Comparison of ENCODE assay signal across 10 cellular contexts in the genomic region with DNA sequence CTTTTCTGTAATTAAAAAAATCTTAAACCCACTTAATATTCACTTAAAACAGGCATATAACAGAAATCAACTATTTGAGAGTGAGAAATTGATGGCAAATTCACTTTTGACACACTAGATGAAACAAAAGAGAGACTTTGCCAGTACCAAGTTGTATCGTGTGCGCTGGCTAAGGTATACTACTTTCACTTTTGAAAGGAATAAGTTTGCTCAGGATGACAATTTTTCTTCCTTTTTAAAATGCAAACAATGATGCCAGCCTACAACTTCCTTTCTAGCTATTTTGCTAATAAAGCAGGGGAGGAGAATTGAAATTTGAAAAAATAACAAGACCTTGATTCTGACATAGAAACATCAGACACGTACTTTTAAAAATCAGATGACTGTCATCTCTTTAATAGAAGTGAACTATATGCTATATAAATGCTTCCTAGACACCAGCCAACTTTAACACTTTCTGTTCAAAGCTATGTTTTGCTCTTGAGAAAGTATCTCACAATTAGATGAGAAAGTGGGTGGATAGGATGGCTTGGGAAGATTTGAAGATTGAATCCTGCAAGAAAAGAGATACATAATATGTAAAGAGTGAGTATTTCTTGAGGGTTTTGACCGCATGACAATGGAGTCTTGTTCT. TPM values are rescaled to one million over a fixed set of nuclear protein-coding genes. Genes with fewer than 3 reads are reported as not detected.
DNase-seq lines count a peak whose midpoint lies in the region; ATAC-seq and TF ChIP-seq lines count a peak whose summit lies in the region.
"Had no signal": no experiment of that assay in that cellular context is flagged by ENCODE, and none has a peak within 500 bp of the region (broad histone marks: within the 10 kb centered on the region; RNA-seq: fewer than 3 reads in every experiment).

No MANE protein-coding gene starts in this region.

- peak overlapping the region in 5 of 7 donors; percentile 42 to 59 (median 50) for H3K4me3 Mint-ChIP-seq in CD8-positive, alpha-beta memory T cell
- no peak overlapping the region for H3K4me3 Mint-ChIP-seq in glutamatergic neuron (ENCODE audit: unreplicated experiment)

- no peak for TF ChIP-seq CTCF in glutamatergic neuron (IDR thresholded peaks at IDR 0.05; ENCODE audit: partially characterized antibody, unreplicated experiment)

- H3K27me3 ChIP-seq in CD8-positive, alpha-beta memory T cell (ENCODE audit: insufficient read depth, low read length, poor library complexity, severe bottlenecking) = no peaks in the 10 kb centered on the region
- peaks cover 2% of the 10 kb centered on the region for H3K27me3 ChIP-seq in endocrine pancreas (ENCODE audit: control insufficient read depth, insufficient read depth, low read length)

- no peaks in the 10 kb centered on the region for H3K4me1 ChIP-seq in CD8-positive, alpha-beta memory T cell (ENCODE audit: insufficient read depth, low read length)
- H3K4me1 ChIP-seq in endocrine pancreas (ENCODE audit: control insufficient read depth, insufficient read depth, low read length) = no peaks in the 10 kb centered on the region

- peaks cover 16 to 29% (median 20%) of the 10 kb centered on the region in 3 donors for H3K4me1 Mint-ChIP-seq in CD8-positive, alpha-beta memory T cell
- peaks cover 10% of the 10 kb centered on the region for H3K4me1 Mint-ChIP-seq in glutamatergic neuron (ENCODE audit: low read depth, unreplicated experiment)

- no peak overlapping the region for H3K4me3 ChIP-seq in CD8-positive, alpha-beta memory T cell (ENCODE audit: low read length)
- H3K4me3 ChIP-seq in endocrine pancreas (ENCODE audit: control insufficient read depth, insufficient read depth, low read length) = peak overlapping the region; percentile 79

- no peak overlapping the region for H3K9ac ChIP-seq in endocrine pancreas (ENCODE audit: control insufficient read depth, insufficient read depth, low read length)

- peaks cover 0 to 10% of the 10 kb centered on the region in 2 donors for H3K27me3 Mint-ChIP-seq in CD8-positive, alpha-beta memory T cell
- peaks cover 2% of the 10 kb centered on the region for H3K27me3 Mint-ChIP-seq in glutamatergic neuron (ENCODE audit: unreplicated experiment)

- H3K27ac Mint-ChIP-seq in CD8-positive, alpha-beta memory T cell = peak overlapping the region in 3 of 8 donors; percentile 4 to 22 (median 11)
- no peak overlapping the region for H3K27ac Mint-ChIP-seq in glutamatergic neuron (ENCODE audit: unreplicated experiment)

- no peak for ATAC-seq in GM19467 (IDR thresholded peaks at IDR 0.05; ENCODE audit: unreplicated experiment)

- DNase-seq in CD8-positive, alpha-beta memory T cell = no peak
- peak; percentile 28 for DNase-seq in RKO (ENCODE audit: low spot score)
- DNase-seq in pons (ENCODE audit: low spot score) = peak; percentile 75
- DNase-seq in glutamatergic neuron = no peak
- no peak for DNase-seq in NCI-H1105 treated with DMSO at 0.1 percent for 48 hours (lab: John Stamatoyannopoulos, UW)
- DNase-seq in NCI-H146 treated with DMSO at 0.1 percent for 48 hours (lab: John Stamatoyannopoulos, UW; ENCODE audit: unreplicated experiment) = no peak
- DNase-seq: central memory CD4-positive, alpha-beta T cell had no signal

- POLR2A ChIA-PET in CD8-positive, alpha-beta memory T cell (lab: Charles Lee) = no interaction called here

- H3K9me3 Mint-ChIP-seq in CD8-positive, alpha-beta memory T cell = peaks cover 0 to 2% (median 0%) of the 10 kb centered on the region in 5 donors
- peaks cover 2% of the 10 kb centered on the region for H3K9me3 Mint-ChIP-seq in glutamatergic neuron (ENCODE audit: unreplicated experiment)

- H3K36me3 ChIP-seq in CD8-positive, alpha-beta memory T cell (ENCODE audit: insufficient read depth, low read length) = no peaks in the 10 kb centered on the region
- no peaks in the 10 kb centered on the region for H3K36me3 ChIP-seq in endocrine pancreas (ENCODE audit: control insufficient read depth, insufficient read depth, low read length)

- CTCF ChIA-PET in CD8-positive, alpha-beta memory T cell (lab: Charles Lee) = no interaction called here

- no peak overlapping the region for H3K27ac ChIP-seq in CD8-positive, alpha-beta memory T cell (ENCODE audit: low read depth, low read length)

- no peaks in the 10 kb centered on the region for H3K9me3 ChIP-seq in CD8-positive, alpha-beta memory T cell (ENCODE audit: low read length)
- H3K9me3 ChIP-seq in endocrine pancreas (ENCODE audit: control insufficient read depth, low read length) = no peaks in the 10 kb centered on the region

- H3K36me3 Mint-ChIP-seq in CD8-positive, alpha-beta memory T cell = no peaks in the 10 kb centered on the region
- no peaks in the 10 kb centered on the region for H3K36me3 Mint-ChIP-seq in glutamatergic neuron (ENCODE audit: unreplicated experiment)

RNA-seq across cellular contexts. Expression of gene BLID, which starts 41.6 kb away (rescaled TPM):
- total RNA-seq in CD8-positive, alpha-beta memory T cell = not detected
- polyA plus RNA-seq in CD8-positive, alpha-beta memory T cell = not detected
- not detected for total RNA-seq in glutamatergic neuron (ENCODE audit: unreplicated experiment)
- total RNA-seq: renal cortical epithelial cell had no signal

Comparison
In these comparisons a context has a peak if more than half of its experiments do, and no peak if none do; other contexts are left out.
1. DNase-seq: peak in RKO (single experiment) and pons (single experiment); none in CD8-positive, alpha-beta memory T cell (0 of 5), glutamatergic neuron (single experiment), NCI-H1105 treated with DMSO at 0.1 percent for 48 hours (single experiment) and NCI-H146 treated with DMSO at 0.1 percent for 48 hours (single experiment).